14 cellular contexts compared by ENCODE assay signal in the genomic region with DNA sequence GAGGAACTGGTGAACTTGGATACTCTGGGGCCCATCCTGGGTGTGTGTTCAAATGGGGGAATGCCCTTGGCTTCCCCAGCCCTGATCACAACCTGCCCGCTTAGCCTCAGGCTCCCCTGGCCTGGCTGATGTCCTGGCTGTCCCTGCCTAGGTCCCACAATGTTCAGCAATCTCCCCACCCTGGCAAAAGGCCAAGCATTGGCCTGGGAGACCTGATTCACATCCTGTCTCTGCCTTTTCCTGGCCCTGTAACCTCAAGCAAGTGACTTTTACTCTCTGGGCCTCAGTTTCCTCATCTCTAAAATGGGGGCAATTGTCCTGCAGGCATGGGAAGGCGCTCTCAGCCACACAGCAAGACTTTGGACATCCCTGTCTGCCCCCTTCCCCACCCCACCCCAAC. TPM values are rescaled to one million over a fixed set of nuclear protein-coding genes. Genes with fewer than 3 reads are reported as not detected.
A peak's percentile ranks its signal among the peaks of the same experiment; 100 is the strongest.
DNase-seq lines count a peak whose midpoint lies in the region; ATAC-seq and TF ChIP-seq lines count a peak whose summit lies in the region.
"Had no signal": no experiment of that assay in that cellular context is flagged by ENCODE, and none has a peak within 500 bp of the region (broad histone marks: within the 10 kb centered on the region; RNA-seq: fewer than 3 reads in every experiment).

No MANE protein-coding gene starts in this region.

- DNase-seq in Right ventricle myocardium superior (peak; percentile 55), right atrium auricular region (ENCODE audit: low spot score) (no peak), left cardiac atrium (peak; percentile 73), upper lobe of right lung (no peak), DMS53 treated with DMSO at 0.1 percent for 48 hours (lab: John Stamatoyannopoulos, UW; ENCODE audit: unreplicated experiment) (no peak), NCI-H1930 (lab: John Stamatoyannopoulos, UW) (no peak)
- DNase-seq in activated CD8-positive, alpha-beta T cell treated with anti-CD3 and anti-CD28 coated beads for 36 hours = peak; percentile 27
- DNase-seq: central memory CD4-positive, alpha-beta T cell; GM23248; NCI-H1048; NCI-H524; stimulated activated naive CD8-positive, alpha-beta T cell treated with anti-CD3 and anti-CD28 coated beads, Interleukin-15, amount 100 ng/mL, for 72 hours; WERI-Rb-1 had no signal

- TF ChIP-seq CTCF in right atrium auricular region (IDR thresholded peaks at IDR 0.05) (no peak), upper lobe of right lung (IDR thresholded peaks at IDR 0.05) (no peak)
- no peak for TF ChIP-seq CTCF in activated CD8-positive, alpha-beta T cell treated with anti-CD3 and anti-CD28 coated beads for 36 hours (IDR thresholded peaks at IDR 0.05)

- no peaks in the 10 kb centered on the region for H3K27me3 Mint-ChIP-seq in activated CD8-positive, alpha-beta T cell treated with anti-CD3 and anti-CD28 coated beads for 36 hours
- H3K27me3 Mint-ChIP-seq: stimulated activated naive CD8-positive, alpha-beta T cell treated with anti-CD3 and anti-CD28 coated beads, Interleukin-15, amount 100 ng/mL, for 72 hours had no signal

- POLR2A ChIA-PET in activated CD8-positive, alpha-beta T cell treated with anti-CD3 and anti-CD28 coated beads for 36 hours (lab: Charles Lee) = no interaction called here

- ATAC-seq in Right ventricle myocardium superior (ENCODE audit: poor library complexity) (no peak), left cardiac atrium (peak; percentile 3 to 49), upper lobe of right lung (peak; percentile 28), GM21619 (IDR thresholded peaks at IDR 0.05; ENCODE audit: unreplicated experiment) (no peak)
- no peak for ATAC-seq in activated CD8-positive, alpha-beta T cell treated with anti-CD3 and anti-CD28 coated beads for 36 hours
- ATAC-seq: stimulated activated naive CD8-positive, alpha-beta T cell treated with anti-CD3 and anti-CD28 coated beads, Interleukin-15, amount 100 ng/mL, for 72 hours had no signal

- no peak overlapping the region for H3K27ac ChIP-seq in right atrium auricular region
- no peak overlapping the region for H3K27ac ChIP-seq in upper lobe of right lung
- H3K27ac ChIP-seq: GM23248, WERI-Rb-1 had no signal

- no peak overlapping the region for H3K4me3 Mint-ChIP-seq in activated CD8-positive, alpha-beta T cell treated with anti-CD3 and anti-CD28 coated beads for 36 hours
- H3K4me3 Mint-ChIP-seq: stimulated activated naive CD8-positive, alpha-beta T cell treated with anti-CD3 and anti-CD28 coated beads, Interleukin-15, amount 100 ng/mL, for 72 hours had no signal

- H3K27me3 ChIP-seq in right atrium auricular region = no peaks in the 10 kb centered on the region
- no peaks in the 10 kb centered on the region for H3K27me3 ChIP-seq in upper lobe of right lung

- H3K4me3 ChIP-seq in right atrium auricular region (no peak overlapping the region), upper lobe of right lung (no peak overlapping the region)
- H3K4me3 ChIP-seq: GM23248 had no signal

- H3K36me3 Mint-ChIP-seq in activated CD8-positive, alpha-beta T cell treated with anti-CD3 and anti-CD28 coated beads for 36 hours (ENCODE audit: low read depth) = no peaks in the 10 kb centered on the region

- H3K4me1 ChIP-seq in right atrium auricular region (peaks cover 0 to 21% of the 10 kb centered on the region in 2 donors), upper lobe of right lung (no peaks in the 10 kb centered on the region)

- H3K4me1 Mint-ChIP-seq in activated CD8-positive, alpha-beta T cell treated with anti-CD3 and anti-CD28 coated beads for 36 hours (ENCODE audit: low read depth) = peaks cover 14% of the 10 kb centered on the region

- H3K27ac Mint-ChIP-seq in activated CD8-positive, alpha-beta T cell treated with anti-CD3 and anti-CD28 coated beads for 36 hours = no peak overlapping the region

- no peaks in the 10 kb centered on the region for H3K36me3 ChIP-seq in right atrium auricular region
- no peaks in the 10 kb centered on the region for H3K36me3 ChIP-seq in upper lobe of right lung
- H3K36me3 ChIP-seq: WERI-Rb-1 had no signal

- no peaks in the 10 kb centered on the region for H3K9me3 Mint-ChIP-seq in activated CD8-positive, alpha-beta T cell treated with anti-CD3 and anti-CD28 coated beads for 36 hours
- H3K9me3 Mint-ChIP-seq: stimulated activated naive CD8-positive, alpha-beta T cell treated with anti-CD3 and anti-CD28 coated beads, Interleukin-15, amount 100 ng/mL, for 72 hours had no signal

- intact Hi-C loops in Right ventricle myocardium superior (cut with DNase I) (no loop called here), left cardiac atrium (cut with DNase I) (no loop called here), upper lobe of right lung (cut with DNase I) (no loop called here)
- intact Hi-C loops in activated CD8-positive, alpha-beta T cell treated with anti-CD3 and anti-CD28 coated beads for 36 hours (cut with micrococcal nuclease) = no loop called here

- CTCF ChIA-PET in activated CD8-positive, alpha-beta T cell treated with anti-CD3 and anti-CD28 coated beads for 36 hours (lab: Charles Lee) = interaction anchor here (1.2 kb wide), 1 partner anchor 35 kb away, joined by 4 read pairs; no protein-coding TSS in a partner anchor

- H3K9me3 ChIP-seq in right atrium auricular region (no peaks in the 10 kb centered on the region), upper lobe of right lung (no peaks in the 10 kb centered on the region)

RNA-seq across cellular contexts. Expression of a gene that starts 14.4 kb away (rescaled TPM):
- 13.3 TPM for total RNA-seq in Right ventricle myocardium superior
- 10 to 100 TPM; 16.0 to 26.1 TPM for total RNA-seq in right atrium auricular region
- total RNA-seq in activated CD8-positive, alpha-beta T cell treated with anti-CD3 and anti-CD28 coated beads for 36 hours = 10 to 100 TPM; 18.6 to 20.6 TPM
- 10 to 100 TPM; 16.1 to 17.6 TPM for total RNA-seq in left cardiac atrium
- total RNA-seq in upper lobe of right lung = 64.5 TPM

Comparison
In these comparisons a context has a peak if more than half of its experiments do, and no peak if none do; other contexts are left out.
1. ATAC-seq: peak in left cardiac atrium (2 of 2) and upper lobe of right lung (single experiment); none in Right ventricle myocardium superior (single experiment), activated CD8-positive, alpha-beta T cell treated with anti-CD3 and anti-CD28 coated beads for 36 hours (single experiment) and GM21619 (single experiment).
2. DNase-seq: peak in Right ventricle myocardium superior (single experiment), activated CD8-positive, alpha-beta T cell treated with anti-CD3 and anti-CD28 coated beads for 36 hours (single experiment) and left cardiac atrium (single experiment); none in right atrium auricular region (single experiment), upper lobe of right lung (single experiment), DMS53 treated with DMSO at 0.1 percent for 48 hours (single experiment) and NCI-H1930 (0 of 2).